Comparison of ENCODE assay signal across 8 cellular contexts in genomic region chr5:142357469-142358090, GRCh38. TPM values are rescaled to one million over a fixed set of nuclear protein-coding genes. Genes with fewer than 3 reads are reported as not detected.
DNase-seq lines count a peak whose midpoint lies in the region; ATAC-seq and TF ChIP-seq lines count a peak whose summit lies in the region.

No MANE protein-coding gene starts in this region.

- peak overlapping the region; percentile 56 for H3K4me3 ChIP-seq in GM12875 (ENCODE audit: low read depth, low read length)
- peak overlapping the region; percentile 62 to 72 (median 68) for H3K4me3 ChIP-seq in fibroblast of lung (replicated peaks in 1 of 4; ENCODE audit: control extremely low read depth in 1 of 4, insufficient read depth in 1 of 4, low read depth in 3 of 4, low read length in 4 of 4)

- no peaks in the 10 kb centered on the region for H3K27me3 ChIP-seq in fibroblast of lung (ENCODE audit: control insufficient read depth, insufficient read depth, low read length)

- H3K9me3 Mint-ChIP-seq in progenitor cell of endocrine pancreas (ENCODE audit: low read depth) = no peaks in the 10 kb centered on the region

- no peaks in the 10 kb centered on the region for H3K36me3 ChIP-seq in fibroblast of lung (ENCODE audit: control insufficient read depth, insufficient read depth, low read length)

- H3K4me1 Mint-ChIP-seq in T-helper 17 cell (peaks cover 34% of the 10 kb centered on the region), progenitor cell of endocrine pancreas (ENCODE audit: low read depth) (peaks cover 20% of the 10 kb centered on the region)

- ATAC-seq in T-helper 17 cell (no peak), GM21381 (IDR thresholded peaks at IDR 0.05; ENCODE audit: unreplicated experiment) (no peak)

- H3K4me3 Mint-ChIP-seq in T-helper 17 cell = peak overlapping the region; percentile 88
- H3K4me3 Mint-ChIP-seq in progenitor cell of endocrine pancreas (ENCODE audit: low read depth) = peak overlapping the region; percentile 73

- H4K20me1 ChIP-seq in fibroblast of lung (ENCODE audit: control insufficient read depth, extremely low read depth, insufficient read depth, low read length) = no peaks in the 10 kb centered on the region

- H3K79me2 ChIP-seq in fibroblast of lung (ENCODE audit: control insufficient read depth, insufficient read depth, low read length) = peaks cover 4% of the 10 kb centered on the region

- peak overlapping the region; percentile 99 for H3K27ac ChIP-seq in fibroblast of lung (ENCODE audit: insufficient read depth, low read length)

- peak overlapping the region; percentile 83 for H3K27ac Mint-ChIP-seq in T-helper 17 cell
- peak overlapping the region; percentile 91 for H3K27ac Mint-ChIP-seq in progenitor cell of endocrine pancreas

- H3K27me3 Mint-ChIP-seq in T-helper 17 cell = no peaks in the 10 kb centered on the region
- no peaks in the 10 kb centered on the region for H3K27me3 Mint-ChIP-seq in progenitor cell of endocrine pancreas

- H3K36me3 Mint-ChIP-seq in T-helper 17 cell (ENCODE audit: low read depth) (no peaks in the 10 kb centered on the region), progenitor cell of endocrine pancreas (ENCODE audit: insufficient read depth) (no peaks in the 10 kb centered on the region)

- peaks cover 13% of the 10 kb centered on the region for H3K4me1 ChIP-seq in fibroblast of lung (ENCODE audit: control insufficient read depth, extremely low read depth, insufficient read depth, low read length)

- H2AFZ ChIP-seq in fibroblast of lung (ENCODE audit: low read length) = peak overlapping the region; percentile 71

- TF ChIP-seq CTCF in GM12875 (IDR thresholded peaks at IDR 0.05; ENCODE audit: borderline replicate concordance, insufficient read depth, low read depth, low read length) = no peak
- TF ChIP-seq CTCF in fibroblast of lung (conservative IDR thresholded peaks at IDR 0.05 in 1 of 2, IDR thresholded peaks at IDR 0.05 in 1 of 2; ENCODE audit: low read depth in 1 of 2, low read length in 2 of 2) = no peak
- TF ChIP-seq CTCF in progenitor cell of endocrine pancreas (IDR thresholded peaks at IDR 0.05; ENCODE audit: unreplicated experiment) = no peak

- H3K4me2 ChIP-seq in fibroblast of lung (ENCODE audit: extremely low read depth, insufficient read depth, low read length) = peak overlapping the region; percentile 96

- DNase-seq in T-helper 17 cell (no peak), fibroblast of lung (ENCODE audit: low read depth in 2 of 2) (peak; percentile 22 to 38), progenitor cell of endocrine pancreas (ENCODE audit: low spot score, unreplicated experiment) (no peak), NCI-H128 (lab: John Stamatoyannopoulos, UW; ENCODE audit: unreplicated experiment) (no peak), HK-2 (ENCODE audit: unreplicated experiment) (no peak)
- no peak for DNase-seq in central memory CD4-positive, alpha-beta T cell

- peak overlapping the region; percentile 96 for H3K9ac ChIP-seq in fibroblast of lung (ENCODE audit: insufficient read depth, low read length)

- H3K9me3 ChIP-seq in T-helper 17 cell (ENCODE audit: control insufficient read depth, low read length, poor library complexity, severe bottlenecking) (no peaks in the 10 kb centered on the region), fibroblast of lung (ENCODE audit: control insufficient read depth, insufficient read depth, low read depth, low read length) (no peaks in the 10 kb centered on the region)

RNA-seq across cellular contexts. Expression of gene SPRY4, which starts 32.8 kb away (rescaled TPM):
- under 1 TPM in 1 of 2 donors, not detected in 1; 0.26 TPM for total RNA-seq in T-helper 17 cell
- 4.5 and 4.9 TPM in 2 replicates for total RNA-seq in fibroblast of lung
- polyA plus RNA-seq in fibroblast of lung = 6.0 and 13.0 TPM in 2 replicates
- polyA plus RNA-seq in fibroblast of lung (2012) = 8.7 and 16.5 TPM in 2 replicates
- 33.3 and 95.6 TPM in 2 replicates for polyA minus RNA-seq in fibroblast of lung (ENCODE audit: low replicate concordance)
- total RNA-seq in progenitor cell of endocrine pancreas = 14.8 and 19.4 TPM in 2 replicates

Comparison
In these comparisons a context has a peak if more than half of its experiments do, and no peak if none do; other contexts are left out.
1. DNase-seq: peak in fibroblast of lung (2 of 2); none in T-helper 17 cell (0 of 3), progenitor cell of endocrine pancreas (single experiment), central memory CD4-positive, alpha-beta T cell (single experiment), NCI-H128 (single experiment) and HK-2 (single experiment).